In the genomic region with DNA sequence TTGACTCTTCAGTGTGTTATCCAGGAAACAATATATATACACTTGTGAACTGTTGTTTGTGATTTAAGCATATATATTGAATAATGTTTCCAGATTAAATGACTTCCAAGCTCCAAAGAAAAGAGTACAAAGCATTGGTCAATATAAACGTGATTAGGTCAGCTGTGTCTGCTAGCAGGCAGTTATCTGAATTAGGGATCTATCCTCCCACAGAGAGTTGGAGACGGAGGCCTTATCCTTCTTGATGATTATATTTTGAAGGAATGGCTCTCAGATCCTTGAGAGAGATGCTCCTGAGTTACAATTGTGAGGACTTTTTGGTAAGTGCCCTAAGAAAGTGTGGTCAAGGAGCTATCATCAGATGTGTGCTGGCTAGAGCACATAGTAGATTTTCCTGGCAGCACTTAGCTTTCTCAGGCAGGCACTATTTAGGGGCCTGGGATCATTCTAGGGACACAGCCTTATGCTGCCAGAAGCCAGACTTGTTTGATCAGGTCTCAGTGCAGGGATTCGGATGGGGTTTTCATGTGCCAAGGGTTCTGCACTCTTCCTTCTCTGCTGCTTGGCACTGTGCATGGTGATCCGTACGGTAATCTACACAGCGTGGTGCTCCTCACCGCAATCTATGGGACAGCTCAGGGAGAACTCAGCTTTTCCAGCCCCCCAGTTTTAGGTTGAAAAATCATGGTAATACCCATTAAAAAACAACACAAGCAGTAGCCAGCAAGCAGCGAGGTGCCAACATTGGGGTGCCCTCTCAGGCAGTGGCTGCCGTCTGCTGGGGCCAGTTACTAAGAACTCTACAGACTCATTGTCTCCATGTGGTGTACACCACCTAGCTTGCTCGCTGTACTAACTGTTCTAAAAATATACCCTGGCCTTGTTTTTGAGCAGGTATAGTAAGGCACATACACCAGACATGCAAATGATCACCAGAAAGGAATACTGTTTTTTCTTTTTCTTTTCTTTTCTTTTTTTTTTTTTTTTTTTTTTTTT, we compare ENCODE assay signal across 26 cellular contexts.
"Had no signal": no experiment of that assay in that cellular context is flagged by ENCODE, and none has a peak within 500 bp of the region (broad histone marks: within the 10 kb centered on the region; RNA-seq: fewer than 3 reads in every experiment).

No MANE protein-coding gene starts in this region.

- H3K27ac ChIP-seq: epithelial cell of prostate, esophagus squamous epithelium, hepatocyte, ovary, skin epidermis, tibial nerve had no signal

- H3K9me3 Mint-ChIP-seq: activated naive CD4-positive, alpha-beta T cell treated with anti-CD3 and anti-CD28 coated beads, Interleukin-2, amount 50 U/mL, for 24 hours; activated naive CD8-positive, alpha-beta T cell treated with anti-CD3 and anti-CD28 coated beads, Interleukin-2, amount 50 U/mL, for 24 hours; activated T-helper 2 cell treated with anti-CD3 and anti-CD28 coated beads, Interferon-gamma antibody, Interleukin-2, Interleukin-4, amounts not matched to agents 10 μg/mL and 5 μg/mL and 100 μg/mL, durations not matched to agents 14 hours and 24 hours and 36 hours; central memory CD8-positive, alpha-beta T cell; dendritic cell treated with granulocyte-macrophage colony-stimulating factor and Interleukin-4, amounts not matched to agents 40 ng/mL and 50 ng/mL, for 4 days; endodermal cell; stimulated activated naive B cell treated with anti-CD40 and anti-IgM and Interleukin-4, amounts not matched to agents 10 μg/mL and 1 μg/mL and 100 μg/mL, for 72 hours; T-helper 2 cell treated with Interferon-gamma antibody and Interleukin-4, amounts not matched to agents 5 μg/mL and 100 μg/mL, for 36 hours had no signal

- ATAC-seq: activated CD4-positive, alpha-beta T cell treated with anti-CD3 and anti-CD28 coated beads for 36 hours; activated CD8-positive, alpha-beta memory T cell treated with anti-CD3 and anti-CD28 coated beads, Interleukin-2, amount 10 ng/mL, durations not matched to agents 7 days and 5 days; activated CD8-positive, alpha-beta T cell treated with anti-CD3 and anti-CD28 coated beads, Interleukin-2, amount 10 ng/mL, durations not matched to agents 7 days and 5 days; activated naive CD8-positive, alpha-beta T cell treated with anti-CD3 and anti-CD28 coated beads, Interleukin-2, amount 50 U/mL, for 24 hours; naive thymus-derived CD4-positive, alpha-beta T cell; sciatic nerve; stimulated activated naive B cell treated with anti-CD40 and anti-IgM and Interleukin-4, amounts not matched to agents 10 μg/mL and 1 μg/mL and 100 μg/mL, for 72 hours had no signal

- H3K27ac Mint-ChIP-seq: activated CD4-positive, alpha-beta T cell treated with anti-CD3 and anti-CD28 coated beads for 36 hours; activated CD8-positive, alpha-beta memory T cell treated with anti-CD3 and anti-CD28 coated beads, Interleukin-2, amount 10 ng/mL, durations not matched to agents 7 days and 5 days; activated CD8-positive, alpha-beta T cell treated with anti-CD3 and anti-CD28 coated beads, Interleukin-2, amount 10 ng/mL, durations not matched to agents 7 days and 5 days; activated naive CD4-positive, alpha-beta T cell treated with anti-CD3 and anti-CD28 coated beads, Interleukin-2, amount 50 U/mL, for 24 hours; activated naive CD8-positive, alpha-beta T cell treated with anti-CD3 and anti-CD28 coated beads, Interleukin-2, amount 50 U/mL, for 24 hours; activated T-helper 2 cell treated with anti-CD3 and anti-CD28 coated beads, Interferon-gamma antibody, Interleukin-2, Interleukin-4, amounts not matched to agents 10 μg/mL and 5 μg/mL and 100 μg/mL, durations not matched to agents 14 hours and 24 hours and 36 hours; dendritic cell treated with granulocyte-macrophage colony-stimulating factor and Interleukin-4, amounts not matched to agents 40 ng/mL and 50 ng/mL, for 4 days; endodermal cell; progenitor cell of endocrine pancreas; stimulated activated naive B cell treated with anti-CD40 and anti-IgM and Interleukin-4, amounts not matched to agents 10 μg/mL and 1 μg/mL and 100 μg/mL, for 72 hours; T-helper 2 cell treated with Interferon-gamma antibody and Interleukin-4, amounts not matched to agents 5 μg/mL and 100 μg/mL, for 36 hours had no signal

- H3K4me3 ChIP-seq: esophagus squamous epithelium, hepatocyte, ovary, skin epidermis, tibial nerve had no signal

- H3K79me2 ChIP-seq: hepatocyte had no signal

- H3K4me2 ChIP-seq: hepatocyte had no signal

- H3K27me3 ChIP-seq: ovary had no signal

- H3K36me3 Mint-ChIP-seq: activated CD8-positive, alpha-beta memory T cell treated with anti-CD3 and anti-CD28 coated beads, Interleukin-2, amount 10 ng/mL, durations not matched to agents 7 days and 5 days had no signal

- DNase-seq: activated CD4-positive, alpha-beta T cell treated with anti-CD3 and anti-CD28 coated beads for 36 hours; activated CD4-positive, CD25-positive, alpha-beta regulatory T cell; activated CD8-positive, alpha-beta memory T cell treated with anti-CD3 and anti-CD28 coated beads, Interleukin-2, amount 10 ng/mL, durations not matched to agents 7 days and 5 days; activated CD8-positive, alpha-beta T cell treated with anti-CD3 and anti-CD28 coated beads, Interleukin-2, amount 10 ng/mL, durations not matched to agents 7 days and 5 days; activated naive CD8-positive, alpha-beta T cell treated with anti-CD3 and anti-CD28 coated beads, Interleukin-2, amount 50 U/mL, for 24 hours; activated T-cell treated with anti-CD3 and anti-CD28 coated beads, Interleukin-2, amount 50 U/mL, for 48 hours; endodermal cell; esophagus squamous epithelium; foreskin melanocyte; islet precursor cell; midbrain; naive thymus-derived CD4-positive, alpha-beta T cell; ovary; stimulated activated naive B cell treated with anti-CD40 and anti-IgM and Interleukin-4, amounts not matched to agents 10 μg/mL and 1 μg/mL and 100 μg/mL, for 72 hours; T-helper 1 cell had no signal

- H2AFZ ChIP-seq: hepatocyte had no signal

- H3K4me3 Mint-ChIP-seq: activated CD4-positive, alpha-beta T cell treated with anti-CD3 and anti-CD28 coated beads for 36 hours; activated CD8-positive, alpha-beta memory T cell treated with anti-CD3 and anti-CD28 coated beads, Interleukin-2, amount 10 ng/mL, durations not matched to agents 7 days and 5 days; activated CD8-positive, alpha-beta T cell treated with anti-CD3 and anti-CD28 coated beads, Interleukin-2, amount 10 ng/mL, durations not matched to agents 7 days and 5 days; activated naive CD4-positive, alpha-beta T cell treated with anti-CD3 and anti-CD28 coated beads, Interleukin-2, amount 50 U/mL, for 24 hours; activated naive CD8-positive, alpha-beta T cell treated with anti-CD3 and anti-CD28 coated beads, Interleukin-2, amount 50 U/mL, for 24 hours; central memory CD8-positive, alpha-beta T cell; dendritic cell treated with granulocyte-macrophage colony-stimulating factor and Interleukin-4, amounts not matched to agents 40 ng/mL and 50 ng/mL, for 4 days; endodermal cell; naive thymus-derived CD4-positive, alpha-beta T cell; stimulated activated naive B cell treated with anti-CD40 and anti-IgM and Interleukin-4, amounts not matched to agents 10 μg/mL and 1 μg/mL and 100 μg/mL, for 72 hours; T-helper 2 cell treated with Interferon-gamma antibody and Interleukin-4, amounts not matched to agents 5 μg/mL and 100 μg/mL, for 36 hours had no signal

- H3K9me3 ChIP-seq: esophagus squamous epithelium, ovary, tibial nerve had no signal

- H3K4me1 Mint-ChIP-seq: activated CD8-positive, alpha-beta memory T cell treated with anti-CD3 and anti-CD28 coated beads, Interleukin-2, amount 10 ng/mL, durations not matched to agents 7 days and 5 days; central memory CD8-positive, alpha-beta T cell; endodermal cell; stimulated activated naive B cell treated with anti-CD40 and anti-IgM and Interleukin-4, amounts not matched to agents 10 μg/mL and 1 μg/mL and 100 μg/mL, for 72 hours had no signal

- H3K36me3 ChIP-seq: esophagus squamous epithelium, ovary, tibial nerve had no signal
